ENCODE assay signal across 11 cellular contexts in the genomic region with DNA sequence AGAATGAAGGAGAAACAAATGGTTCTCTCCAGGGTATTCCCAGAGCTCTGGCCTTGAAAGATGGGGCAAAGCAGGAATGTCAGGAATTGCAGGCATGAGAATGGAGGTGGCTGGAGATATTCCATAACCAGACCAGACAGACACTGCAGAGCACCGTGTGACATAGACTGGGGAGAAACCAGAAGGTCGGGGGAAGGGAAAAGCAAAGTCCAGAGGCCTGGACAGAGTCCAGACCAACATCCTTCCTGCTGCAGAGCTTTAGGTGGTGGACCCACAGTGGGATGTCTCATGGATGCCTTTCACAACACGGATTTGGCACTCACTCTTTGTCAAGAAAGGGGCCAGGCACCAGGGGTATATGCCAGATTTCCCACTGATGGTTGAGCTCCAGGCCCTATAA.
DNase-seq lines count a peak whose midpoint lies in the region; ATAC-seq lines count a peak whose summit lies in the region.
"Had no signal": no experiment of that assay in that cellular context is flagged by ENCODE, and none has a peak within 500 bp of the region (broad histone marks: within the 10 kb centered on the region; RNA-seq: fewer than 3 reads in every experiment).

No MANE protein-coding gene starts in this region.

- no peaks in the 10 kb centered on the region for H3K9me3 ChIP-seq in T-helper 17 cell (ENCODE audit: control insufficient read depth, low read length, poor library complexity, severe bottlenecking)
- H3K9me3 ChIP-seq: upper lobe of right lung had no signal

- peaks cover 7% of the 10 kb centered on the region for H3K27me3 Mint-ChIP-seq in activated T-cell treated with anti-CD3 and anti-CD28 coated beads, Interleukin-2, amount 50 U/mL, for 24 hours
- peaks cover 12% of the 10 kb centered on the region for H3K27me3 Mint-ChIP-seq in T-helper 17 cell

- peaks cover 27% of the 10 kb centered on the region for H3K36me3 Mint-ChIP-seq in activated T-cell treated with anti-CD3 and anti-CD28 coated beads, Interleukin-2, amount 50 U/mL, for 24 hours (ENCODE audit: low read depth)
- H3K36me3 Mint-ChIP-seq in T-helper 17 cell (ENCODE audit: low read depth) = no peaks in the 10 kb centered on the region

- no peak overlapping the region for H3K4me3 ChIP-seq in H7 (ENCODE audit: insufficient read depth, low read depth, low read length)
- H3K4me3 ChIP-seq: upper lobe of right lung had no signal

- H3K4me3 Mint-ChIP-seq in activated T-cell treated with anti-CD3 and anti-CD28 coated beads, Interleukin-2, amount 50 U/mL, for 24 hours = no peak overlapping the region
- H3K4me3 Mint-ChIP-seq in T-helper 17 cell = no peak overlapping the region

- H3K27me3 ChIP-seq in H7 (ENCODE audit: control insufficient read depth, insufficient read depth, low read length) = no peaks in the 10 kb centered on the region
- H3K27me3 ChIP-seq: upper lobe of right lung had no signal

- peaks cover 51% of the 10 kb centered on the region for H3K4me1 Mint-ChIP-seq in activated T-cell treated with anti-CD3 and anti-CD28 coated beads, Interleukin-2, amount 50 U/mL, for 24 hours (ENCODE audit: low read depth)
- H3K4me1 Mint-ChIP-seq in T-helper 17 cell = peaks cover 11% of the 10 kb centered on the region

- H3K27ac Mint-ChIP-seq in activated T-cell treated with anti-CD3 and anti-CD28 coated beads, Interleukin-2, amount 50 U/mL, for 24 hours = peak overlapping the region; percentile 98
- H3K27ac Mint-ChIP-seq in T-helper 17 cell = peak overlapping the region; percentile 1

- no peak for DNase-seq in activated T-cell treated with anti-CD3 and anti-CD28 coated beads, Interleukin-2, amount 50 U/mL, for 24 hours
- DNase-seq in activated T-cell treated with anti-CD3 and anti-CD28 coated beads for 4 hours (no peak), T-helper 17 cell (no peak), globus pallidus (ENCODE audit: low spot score) (peak; percentile 28), smooth muscle cell of the brain vasculature (ENCODE audit: low read depth, low spot score) (peak; percentile 39), H7 (no peak), DMS 273 (lab: John Stamatoyannopoulos, UW; ENCODE audit: unreplicated experiment) (no peak)
- DNase-seq: NCI-H748 treated with DMSO at 0.1 percent for 48 hours; stimulated activated CD4-positive, alpha-beta T cell treated with anti-CD3 and anti-CD28 coated beads, Interleukin-4, amount 100 ng/mL, for 1 hour; upper lobe of right lung had no signal

- ATAC-seq in T-helper 17 cell = no peak
- no peak for ATAC-seq in HG03432 (IDR thresholded peaks at IDR 0.05; ENCODE audit: unreplicated experiment)
- ATAC-seq: upper lobe of right lung had no signal

- H3K9me3 Mint-ChIP-seq in activated T-cell treated with anti-CD3 and anti-CD28 coated beads, Interleukin-2, amount 50 U/mL, for 24 hours = peaks cover 23% of the 10 kb centered on the region

- no peaks in the 10 kb centered on the region for H3K36me3 ChIP-seq in H7 (replicated peaks; ENCODE audit: control insufficient read depth, insufficient read depth, low read length)
- H3K36me3 ChIP-seq: upper lobe of right lung had no signal

Comparison
In these comparisons a context has a peak if more than half of its experiments do, and no peak if none do; other contexts are left out.
1. DNase-seq: peak in globus pallidus (single experiment) and smooth muscle cell of the brain vasculature (single experiment); none in activated T-cell treated with anti-CD3 and anti-CD28 coated beads, Interleukin-2, amount 50 U/mL, for 24 hours (single experiment), activated T-cell treated with anti-CD3 and anti-CD28 coated beads for 4 hours (single experiment), T-helper 17 cell (0 of 3), H7 (single experiment) and DMS 273 (single experiment).